Comparison of ENCODE assay signal across 34 cellular contexts in genomic region chr10:20901110-20901509, GRCh38. TPM values are rescaled to one million over a fixed set of nuclear protein-coding genes. Genes with fewer than 3 reads are reported as not detected.
"Had no signal": no experiment of that assay in that cellular context is flagged by ENCODE, and none has a peak within 500 bp of the region (broad histone marks: within the 10 kb centered on the region; RNA-seq: fewer than 3 reads in every experiment).

No MANE protein-coding gene starts in this region.

- H3K4me1 ChIP-seq: adrenal gland, body of pancreas, breast epithelium had no signal

- H3K27me3 ChIP-seq: adrenal gland, body of pancreas, brain microvascular endothelial cell, breast epithelium had no signal

- H3K9me3 ChIP-seq: adrenal gland, body of pancreas, breast epithelium had no signal

- H3K36me3 ChIP-seq: adrenal gland, brain microvascular endothelial cell, breast epithelium had no signal

- DNase-seq: activated B cell treated with CpG ODN at 0.5 μM for 24 hours; activated CD4-positive, alpha-beta memory T cell treated with anti-CD3 and anti-CD28 coated beads for 36 hours; activated CD4-positive, alpha-beta T cell treated with anti-CD3 and anti-CD28 coated beads for 4 hours; activated CD4-positive, alpha-beta T cell treated with anti-CD3 and anti-CD28 coated beads, Interleukin-2, amount 10 ng/mL, durations not matched to agents 24 days and 14 days; activated CD4-positive, alpha-beta T cell treated with anti-CD3 and anti-CD28 coated beads, Interleukin-2, amount 50 U/mL, for 1 hour; activated CD4-positive, alpha-beta T cell treated with anti-CD3 and anti-CD28 coated beads, Interleukin-2, amount 50 U/mL, for 4 hours; activated CD4-positive, CD25-positive, alpha-beta regulatory T cell treated with anti-CD3 and anti-CD28 coated beads, Interleukin-2, amount 50 U/mL, for 72 hours; activated CD8-positive, alpha-beta memory T cell treated with anti-CD3 and anti-CD28 coated beads, Interleukin-2, amount 50 U/mL, for 4 hours; activated CD8-positive, alpha-beta T cell treated with anti-CD3 and anti-CD28 coated beads for 36 hours; activated effector memory CD4-positive, alpha-beta T cell treated with anti-CD3 and anti-CD28 coated beads, Interleukin-2, amount 50 U/mL, for 16 hours; activated gamma-delta T cell treated with Interleukin-2 at 50 U/mL for 16 hours; activated naive CD4-positive, alpha-beta T cell; activated naive CD4-positive, alpha-beta T cell treated with anti-CD3 and anti-CD28 coated beads for 36 hours; activated naive CD4-positive, alpha-beta T cell treated with anti-CD3 and anti-CD28 coated beads, Interleukin-2, amount 50 U/mL, for 16 hours; activated naive CD8-positive, alpha-beta T cell treated with anti-CD3 and anti-CD28 coated beads for 36 hours; activated T-cell treated with anti-CD3 and anti-CD28 coated beads for 4 hours; activated T-cell treated with anti-CD3 and anti-CD28 coated beads, Interleukin-2, amount 50 U/mL, for 1 hour; activated T-cell treated with anti-CD3 and anti-CD28 coated beads, Interleukin-2, amount 50 U/mL, for 4 hours; activated T-cell treated with anti-CD3 and anti-CD28 coated beads, Interleukin-2, amount 50 U/mL, for 72 hours; adrenal gland; amniotic stem cell; aorta; body of pancreas; brain microvascular endothelial cell; central memory CD4-positive, alpha-beta T cell; T-helper 2 cell; T-helper 9 cell had no signal

- ATAC-seq: activated CD8-positive, alpha-beta T cell treated with anti-CD3 and anti-CD28 coated beads for 36 hours; activated naive CD4-positive, alpha-beta T cell treated with anti-CD3 and anti-CD28 coated beads, Interleukin-2, amount 50 U/mL, for 72 hours; activated T-cell treated with anti-CD3 and anti-CD28 coated beads, Interleukin-2, amount 50 U/mL, for 4 hours; activated T-cell treated with anti-CD3 and anti-CD28 coated beads, Interleukin-2, amount 50 U/mL, for 72 hours; activated T-helper 17 cell treated with anti-CD3 and anti-CD28 coated beads, Interleukin-2, amount 50 U/mL, for 72 hours; body of pancreas had no signal

- H3K27ac ChIP-seq: adrenal gland, body of pancreas, brain microvascular endothelial cell, breast epithelium, VCaP had no signal

- FAIRE-seq: astrocyte, colon, TTC549 had no signal

- H3K4me3 ChIP-seq: adrenal gland, body of pancreas, breast epithelium had no signal

RNA-seq across cellular contexts. Expression of gene NEBL, which starts 4.0 kb away (rescaled TPM):
- total RNA-seq: activated B cell treated with CpG ODN at 0.5 μM for 24 hours; activated CD4-positive, alpha-beta memory T cell treated with anti-CD3 and anti-CD28 coated beads for 36 hours; activated T-helper 17 cell treated with anti-CD3 and anti-CD28 coated beads, Interleukin-2, amount 50 U/mL, for 72 hours had no signal
